8 cellular contexts compared by ENCODE assay signal in the genomic region with DNA sequence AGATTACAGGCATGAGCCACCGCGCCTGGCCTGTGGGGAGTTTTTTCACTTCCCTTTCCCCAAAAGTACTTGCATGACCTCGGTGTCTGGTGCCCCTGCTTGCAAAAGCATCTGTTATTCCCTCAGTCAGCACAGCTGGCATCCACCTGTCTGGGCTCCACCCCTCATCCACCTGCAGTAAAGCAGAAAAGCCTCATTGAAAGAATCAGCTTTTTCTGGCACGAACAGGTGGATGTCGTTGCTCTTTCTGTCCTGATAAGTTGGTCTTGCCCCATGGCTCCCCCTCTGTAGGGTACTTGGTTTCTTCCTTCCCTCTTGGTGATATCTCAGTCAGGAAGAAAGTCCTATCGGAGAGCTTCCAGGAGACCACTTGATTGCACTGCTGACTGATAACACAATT. TPM values are rescaled to one million over a fixed set of nuclear protein-coding genes. Genes with fewer than 3 reads are reported as not detected.
DNase-seq lines count a peak whose midpoint lies in the region; ATAC-seq and TF ChIP-seq lines count a peak whose summit lies in the region.

No MANE protein-coding gene starts in this region.

- no peaks in the 10 kb centered on the region for H3K9me3 Mint-ChIP-seq in activated B cell treated with CpG ODN at 0.5 μM for 24 hours
- no peaks in the 10 kb centered on the region for H3K9me3 Mint-ChIP-seq in stimulated activated memory B cell treated with anti-CD40 and anti-IgM and Interleukin-4, amounts not matched to agents 10 μg/mL and 1 μg/mL and 100 μg/mL, for 72 hours

- no peak overlapping the region for H3K27ac Mint-ChIP-seq in activated B cell treated with CpG ODN at 0.5 μM for 24 hours
- no peak overlapping the region for H3K27ac Mint-ChIP-seq in stimulated activated memory B cell treated with anti-CD40 and anti-IgM and Interleukin-4, amounts not matched to agents 10 μg/mL and 1 μg/mL and 100 μg/mL, for 72 hours

- CTCF ChIA-PET in activated B cell treated with CpG ODN at 0.5 μM for 24 hours (lab: Charles Lee), result no interaction called here

- H3K4me3 Mint-ChIP-seq in activated B cell treated with CpG ODN at 0.5 μM for 24 hours, result no peak overlapping the region
- no peak overlapping the region for H3K4me3 Mint-ChIP-seq in stimulated activated memory B cell treated with anti-CD40 and anti-IgM and Interleukin-4, amounts not matched to agents 10 μg/mL and 1 μg/mL and 100 μg/mL, for 72 hours

- POLR2A ChIA-PET in activated B cell treated with CpG ODN at 0.5 μM for 24 hours (lab: Charles Lee), result no interaction called here

- intact Hi-C loops in activated B cell treated with CpG ODN at 0.5 μM for 24 hours (cut with micrococcal nuclease), result no loop called here

- no peaks in the 10 kb centered on the region for H3K36me3 Mint-ChIP-seq in activated B cell treated with CpG ODN at 0.5 μM for 24 hours (ENCODE audit: low read depth)
- no peaks in the 10 kb centered on the region for H3K36me3 Mint-ChIP-seq in stimulated activated memory B cell treated with anti-CD40 and anti-IgM and Interleukin-4, amounts not matched to agents 10 μg/mL and 1 μg/mL and 100 μg/mL, for 72 hours

- no peak for TF ChIP-seq CTCF in activated B cell treated with CpG ODN at 0.5 μM for 24 hours (IDR thresholded peaks at IDR 0.05)

- DNase-seq in NCI-H1436 (lab: John Stamatoyannopoulos, UW) (peak; percentile 5), NCI-H1436 treated with DMSO at 0.1 percent for 48 hours (lab: John Stamatoyannopoulos, UW) (no peak), KBM-7 (peak; percentile 79), activated B cell treated with CpG ODN at 0.5 μM for 24 hours (no peak), cerebellar nuclear complex (lab: John Stamatoyannopoulos, UW) (no peak), cortex of kidney (lab: John Stamatoyannopoulos, UW) (no peak)
- DNase-seq in activated CD4-positive, alpha-beta T cell treated with anti-CD3 and anti-CD28 coated beads for 1 hour, result no peak

- in situ Hi-C loops in KBM-7 (cut with MboI; ENCODE audit: low pct_unique_long_range_greater_than_20kb, low sequenced_read_pairs), result no loop called here

- peaks cover 2% of the 10 kb centered on the region for H3K27me3 Mint-ChIP-seq in activated B cell treated with CpG ODN at 0.5 μM for 24 hours
- peaks cover 15% of the 10 kb centered on the region for H3K27me3 Mint-ChIP-seq in stimulated activated memory B cell treated with anti-CD40 and anti-IgM and Interleukin-4, amounts not matched to agents 10 μg/mL and 1 μg/mL and 100 μg/mL, for 72 hours

- ATAC-seq in activated B cell treated with CpG ODN at 0.5 μM for 24 hours (ENCODE audit: low read depth), result peak; percentile 28
- peak; percentile 32 for ATAC-seq in stimulated activated memory B cell treated with anti-CD40 and anti-IgM and Interleukin-4, amounts not matched to agents 10 μg/mL and 1 μg/mL and 100 μg/mL, for 72 hours

- H3K4me1 Mint-ChIP-seq in activated B cell treated with CpG ODN at 0.5 μM for 24 hours, result peaks cover 3% of the 10 kb centered on the region
- H3K4me1 Mint-ChIP-seq in stimulated activated memory B cell treated with anti-CD40 and anti-IgM and Interleukin-4, amounts not matched to agents 10 μg/mL and 1 μg/mL and 100 μg/mL, for 72 hours, result peaks cover 7% of the 10 kb centered on the region

RNA-seq across cellular contexts. Expression of a gene that starts 37.4 kb away (rescaled TPM):
- total RNA-seq in activated B cell treated with CpG ODN at 0.5 μM for 24 hours, result 1.3 and 2.0 TPM in 2 replicates

Comparison
In these comparisons a context has a peak if more than half of its experiments do, and no peak if none do; other contexts are left out.
1. DNase-seq: peak in NCI-H1436 (single experiment) and KBM-7 (single experiment); none in NCI-H1436 treated with DMSO at 0.1 percent for 48 hours (single experiment), activated B cell treated with CpG ODN at 0.5 μM for 24 hours (single experiment), cerebellar nuclear complex (0 of 2), activated CD4-positive, alpha-beta T cell treated with anti-CD3 and anti-CD28 coated beads for 1 hour (single experiment) and cortex of kidney (single experiment).